13 cellular contexts compared by ENCODE assay signal in the genomic region with DNA sequence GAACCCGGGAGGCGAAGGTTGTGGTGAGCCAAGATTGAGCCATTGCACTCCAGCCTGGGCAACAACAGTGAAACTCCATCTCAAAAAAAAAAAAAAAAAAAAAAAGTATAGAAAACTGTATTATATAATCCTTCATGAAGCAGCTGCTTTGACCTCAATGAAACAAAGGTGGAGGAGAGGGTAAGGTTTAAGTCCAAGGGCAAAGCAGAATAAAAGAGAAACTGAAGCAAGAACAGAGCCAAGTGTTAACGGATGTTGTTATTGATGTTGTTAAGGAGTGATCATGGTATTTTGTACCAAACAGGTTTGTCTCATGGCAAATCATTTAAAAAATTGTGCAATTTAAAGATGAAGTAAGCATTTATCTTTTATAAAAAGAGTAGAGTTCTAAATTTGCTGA. TPM values are rescaled to one million over a fixed set of nuclear protein-coding genes. Genes with fewer than 3 reads are reported as not detected.
DNase-seq lines count a peak whose midpoint lies in the region; ATAC-seq, FAIRE-seq and TF ChIP-seq lines count a peak whose summit lies in the region.
"Had no signal": no experiment of that assay in that cellular context is flagged by ENCODE, and none has a peak within 500 bp of the region (broad histone marks: within the 10 kb centered on the region; RNA-seq: fewer than 3 reads in every experiment).

No MANE protein-coding gene starts in this region.

- no peak for TF ChIP-seq POLR2A in GM12891 (IDR thresholded peaks at IDR 0.05; ENCODE audit: low read depth, low read length)
- TF ChIP-seq POLR2A in right lobe of liver (IDR thresholded peaks at IDR 0.05): no peak
- TF ChIP-seq POLR2A in H54 (IDR thresholded peaks at IDR 0.05; ENCODE audit: low read depth, low read length): no peak

- peak; percentile 9 for FAIRE-seq in GM12891 (lab: Jason Lieb, UNC)
- no peak for FAIRE-seq in small intestine (lab: Jason Lieb, UNC)
- FAIRE-seq in H54 (lab: Jason Lieb, UNC): no peak
- FAIRE-seq: A549, GM12878 had no signal

- intact Hi-C loops in right lobe of liver (cut with DNase I): no loop called here

- H3K36me3 ChIP-seq in right lobe of liver (no peaks in the 10 kb centered on the region), small intestine (ENCODE audit: control insufficient read depth in 2 of 2, insufficient read depth in 2 of 2, low read length in 2 of 2) (no peaks in the 10 kb centered on the region)
- H3K36me3 ChIP-seq: HAP-1 had no signal

- 40% methylated on average over 3 of the region's 3 CpGs for WGBS in right lobe of liver (ENCODE audit: insufficient coverage, low coverage, low lambda C conversion rate, missing lambda C conversion rate)
- WGBS in small intestine, 3 donors: 72 to 82% (median 78%) methylated on average over 3 of the region's 3 CpGs

- ATAC-seq in right lobe of liver (peak; percentile 65 to 78 (median 70)), GM18909 (IDR thresholded peaks at IDR 0.05; ENCODE audit: poor library complexity, unreplicated experiment) (no peak)
- ATAC-seq: A549; CD8-positive, alpha-beta T cell; GM12878 had no signal

- TF ChIP-seq CTCF in right lobe of liver (IDR thresholded peaks at IDR 0.05): no peak

- DNase-seq in GM12891 (ENCODE audit: insufficient read length, low spot score): no peak
- peak; percentile 8 for DNase-seq in fibroblast of peridontal ligament (ENCODE audit: extremely low read depth)
- no peak for DNase-seq in right lobe of liver
- DNase-seq in small intestine: peak; percentile 40
- DNase-seq in NCI-H446 (lab: John Stamatoyannopoulos, UW): no peak
- DNase-seq in H54 (ENCODE audit: insufficient read length, low spot score): no peak
- DNase-seq: CD8-positive, alpha-beta T cell; COR-L47; GOT3 had no signal

- no peaks in the 10 kb centered on the region for H3K9me3 ChIP-seq in right lobe of liver
- H3K9me3 ChIP-seq in small intestine (ENCODE audit: control insufficient read depth, low read depth): no peaks in the 10 kb centered on the region
- H3K9me3 ChIP-seq: A549, HAP-1 had no signal

- peaks cover 0 to 63% (median 10%) of the 10 kb centered on the region in 4 donors for H3K4me1 ChIP-seq in right lobe of liver
- H3K4me1 ChIP-seq in small intestine (ENCODE audit: control insufficient read depth in 2 of 2, insufficient read depth in 1 of 2, low read depth in 1 of 2, low read length in 1 of 2): peaks cover 0 to 2% of the 10 kb centered on the region in 2 donors

- H3K27me3 ChIP-seq in right lobe of liver: no peaks in the 10 kb centered on the region
- H3K27me3 ChIP-seq in small intestine (ENCODE audit: control insufficient read depth in 2 of 2, insufficient read depth in 2 of 2, low read length in 2 of 2): no peaks in the 10 kb centered on the region

- H3K27ac ChIP-seq in right lobe of liver (peak overlapping the region in 2 of 3 donors; percentile 9 to 37), small intestine (ENCODE audit: low read depth in 1 of 2, low read length in 1 of 2) (no peak overlapping the region)
- H3K27ac ChIP-seq: A549 had no signal

- H3K4me3 ChIP-seq in right lobe of liver (peak overlapping the region in 1 of 3 donors; percentile 11), small intestine (ENCODE audit: low read depth in 1 of 2, low read length in 2 of 2) (no peak overlapping the region)
- H3K4me3 ChIP-seq: A549, GM12878, HAP-1 had no signal

TF ChIP-seq in GM12891, 5 proteins besides CTCF, POLR2A, EP300 and RAD21:
- no peak for TF ChIP-seq TAF1 (IDR thresholded peaks at IDR 0.05; ENCODE audit: low read depth, low read length)
- TF ChIP-seq PAX5 (IDR thresholded peaks at IDR 0.05; ENCODE audit: insufficient read depth, low read length, severe bottlenecking): no peak
- TF ChIP-seq POLR2AphosphoS5 (IDR thresholded peaks at IDR 0.05; ENCODE audit: low read depth, low read length): no peak
- TF ChIP-seq POU2F2 (IDR thresholded peaks at IDR 0.05; ENCODE audit: low read depth, low read length): no peak
- TF ChIP-seq SPI1 (IDR thresholded peaks at IDR 0.05; ENCODE audit: low read depth, low read length): no peak

RNA-seq across cellular contexts. Expression of gene RAPH1, which starts 7.4 kb away (rescaled TPM):
- 0.23 TPM for polyA plus RNA-seq in GM12891 (2012; ENCODE audit: low read depth, missing spikeins)
- total RNA-seq in right lobe of liver: 10 to 100 TPM; 23.0 to 91.5 (median 53.4) TPM
- polyA plus RNA-seq in small intestine: 1 to 10 TPM; 6.2 to 6.9 (median 6.8) TPM

Comparison
In these comparisons a context has a peak if more than half of its experiments do, and no peak if none do; other contexts are left out.
1. DNase-seq: peak in fibroblast of peridontal ligament (single experiment) and small intestine (single experiment); none in GM12891 (single experiment), right lobe of liver (0 of 3), NCI-H446 (0 of 2) and H54 (single experiment).
2. H3K27ac ChIP-seq: peak in right lobe of liver (2 of 3); none in small intestine (0 of 2).